ENCODE assay signal across 17 cellular contexts in genomic region chr20:56360899-56361199, GRCh38. TPM values are rescaled to one million over a fixed set of nuclear protein-coding genes. Genes with fewer than 3 reads are reported as not detected.
DNase-seq lines count a peak whose midpoint lies in the region; ATAC-seq and TF ChIP-seq lines count a peak whose summit lies in the region.
"Had no signal": no experiment of that assay in that cellular context is flagged by ENCODE, and none has a peak within 500 bp of the region (broad histone marks: within the 10 kb centered on the region; RNA-seq: fewer than 3 reads in every experiment).

No MANE protein-coding gene starts in this region.

- H3K9me3 ChIP-seq in left ventricle myocardium inferior (replicated peaks), result no peaks in the 10 kb centered on the region
- H3K9me3 ChIP-seq in testis, result no peaks in the 10 kb centered on the region
- H3K9me3 ChIP-seq: MG63, vagina had no signal

- intact Hi-C loops in left ventricle myocardium inferior (cut with micrococcal nuclease) (no loop called here), Right ventricle myocardium superior (cut with DNase I) (no loop called here), activated B cell treated with CpG ODN at 0.5 μM for 24 hours (cut with micrococcal nuclease) (no loop called here), testis (cut with DNase I; ENCODE audit: low total_unique reads) (no loop called here)

- H3K27ac ChIP-seq in left ventricle myocardium inferior (replicated peaks) (peak overlapping the region; percentile 94), testis (peak overlapping the region; percentile 24 to 88)
- H3K27ac ChIP-seq: vagina had no signal

- H3K36me3 ChIP-seq in left ventricle myocardium inferior (peaks cover 15% of the 10 kb centered on the region), testis (ENCODE audit: low read depth, missing control alignments) (no peaks in the 10 kb centered on the region)

- H3K4me1 ChIP-seq in left ventricle myocardium inferior (peaks cover 50% of the 10 kb centered on the region), testis (peaks cover 22% of the 10 kb centered on the region)

- no peaks in the 10 kb centered on the region for H3K9me3 Mint-ChIP-seq in activated B cell treated with CpG ODN at 0.5 μM for 24 hours
- H3K9me3 Mint-ChIP-seq: activated CD8-positive, alpha-beta T cell treated with anti-CD3 and anti-CD28 coated beads for 36 hours had no signal

- ATAC-seq in Right ventricle myocardium superior (ENCODE audit: poor library complexity) (no peak), activated B cell treated with CpG ODN at 0.5 μM for 24 hours (ENCODE audit: low read depth) (no peak)
- ATAC-seq: activated CD8-positive, alpha-beta T cell treated with anti-CD3 and anti-CD28 coated beads for 36 hours; GM12878; Panc1 had no signal

- no peaks in the 10 kb centered on the region for H3K27me3 Mint-ChIP-seq in activated B cell treated with CpG ODN at 0.5 μM for 24 hours
- H3K27me3 Mint-ChIP-seq: activated CD8-positive, alpha-beta T cell treated with anti-CD3 and anti-CD28 coated beads for 36 hours had no signal

- 52 to 54% methylated on average over 8 of the region's 8 CpGs for WGBS in testis, 2 donors

- in situ Hi-C loops in GM13977 (cut with MboI; ENCODE audit: low pct_unique_long_range_greater_than_20kb, low sequenced_read_pairs, unreplicated experiment), result no loop called here

- no peak for TF ChIP-seq POLR2A in testis (IDR thresholded peaks at IDR 0.05)

- no peak for DNase-seq in left ventricle myocardium inferior
- DNase-seq in Right ventricle myocardium superior, result no peak
- no peak for DNase-seq in activated B cell treated with CpG ODN at 0.5 μM for 24 hours
- peak; percentile 50 for DNase-seq in islet precursor cell
- no peak for DNase-seq in testis
- DNase-seq in NCI-H1105 treated with DMSO at 0.1 percent for 48 hours (lab: John Stamatoyannopoulos, UW), result no peak
- DNase-seq in SIG-M5 treated with dmso at 0.1 percent for 504 hours (lab: John Stamatoyannopoulos, UW; ENCODE audit: unreplicated experiment), result no peak
- DNase-seq in GM13977 (ENCODE audit: low spot score), result no peak
- DNase-seq: activated CD8-positive, alpha-beta T cell treated with anti-CD3 and anti-CD28 coated beads for 36 hours; activated naive CD4-positive, alpha-beta T cell; caudate nucleus; GOT3; hippocampal formation; MG63 had no signal

- peaks cover 5% of the 10 kb centered on the region for H3K36me3 Mint-ChIP-seq in activated B cell treated with CpG ODN at 0.5 μM for 24 hours (ENCODE audit: low read depth)

- H3K4me3 Mint-ChIP-seq in activated B cell treated with CpG ODN at 0.5 μM for 24 hours, result peak overlapping the region; percentile 72

- TF ChIP-seq CTCF in left ventricle myocardium inferior (IDR thresholded peaks at IDR 0.05; ENCODE audit: borderline replicate concordance), result no peak
- no peak for TF ChIP-seq CTCF in activated B cell treated with CpG ODN at 0.5 μM for 24 hours (IDR thresholded peaks at IDR 0.05)
- no peak for TF ChIP-seq CTCF in testis (IDR thresholded peaks at IDR 0.05)
- TF ChIP-seq CTCF in GM13977 (IDR thresholded peaks at IDR 0.05; ENCODE audit: extremely low read depth, insufficient read depth, missing control alignments), result no peak

- peaks cover 16% of the 10 kb centered on the region for H3K4me1 Mint-ChIP-seq in activated B cell treated with CpG ODN at 0.5 μM for 24 hours

- H3K4me3 ChIP-seq in left ventricle myocardium inferior, result peak overlapping the region; percentile 86
- no peak overlapping the region for H3K4me3 ChIP-seq in testis
- H3K4me3 ChIP-seq: GM12878 had no signal

- H3K27ac Mint-ChIP-seq in activated B cell treated with CpG ODN at 0.5 μM for 24 hours, result no peak overlapping the region
- H3K27ac Mint-ChIP-seq: activated CD8-positive, alpha-beta T cell treated with anti-CD3 and anti-CD28 coated beads for 36 hours had no signal

- CTCF ChIA-PET in activated B cell treated with CpG ODN at 0.5 μM for 24 hours (lab: Charles Lee), result no interaction called here

- POLR2A ChIA-PET in activated B cell treated with CpG ODN at 0.5 μM for 24 hours (lab: Charles Lee), result no interaction called here

- no peaks in the 10 kb centered on the region for H3K27me3 ChIP-seq in left ventricle myocardium inferior (ENCODE audit: low read depth)
- no peaks in the 10 kb centered on the region for H3K27me3 ChIP-seq in testis
- H3K27me3 ChIP-seq: MG63, vagina had no signal

RNA-seq across cellular contexts. Expression of gene FAM210B, which starts 2.1 kb away (rescaled TPM):
- total RNA-seq in left ventricle myocardium inferior, result 52.7 TPM
- total RNA-seq in Right ventricle myocardium superior, result 61.3 TPM
- total RNA-seq in activated B cell treated with CpG ODN at 0.5 μM for 24 hours, result 5.2 and 5.3 TPM in 2 replicates
- 10 to 100 TPM; 26.7 to 33.9 TPM for total RNA-seq in testis
- 29.5 TPM for polyA plus RNA-seq in testis (ENCODE audit: insufficient read depth, low read depth, low replicate concordance)

RNA-seq across cellular contexts. Expression of gene AURKA, which starts 31.2 kb away (rescaled TPM):
- total RNA-seq in left ventricle myocardium inferior (7.8 TPM), Right ventricle myocardium superior (6.0 TPM), activated B cell treated with CpG ODN at 0.5 μM for 24 hours (3.8 and 4.7 TPM in 2 replicates), testis (10 to 100 TPM; 27.2 to 35.4 TPM)
- 87.6 TPM for polyA plus RNA-seq in testis (ENCODE audit: insufficient read depth, low read depth, low replicate concordance)

RNA-seq across cellular contexts. Expression of gene CSTF1, which starts 31.6 kb away (rescaled TPM):
- total RNA-seq in left ventricle myocardium inferior (16.9 TPM), Right ventricle myocardium superior (16.8 TPM), activated B cell treated with CpG ODN at 0.5 μM for 24 hours (31.4 and 36.2 TPM in 2 replicates), testis (10 to 100 TPM; 41.8 to 53.3 TPM)
- polyA plus RNA-seq in testis (ENCODE audit: insufficient read depth, low read depth, low replicate concordance), result 80.6 TPM

RNA-seq across cellular contexts. Expression of gene CASS4, which starts 51.2 kb away (rescaled TPM):
- 0.47 TPM for total RNA-seq in left ventricle myocardium inferior
- total RNA-seq in Right ventricle myocardium superior, result 0.40 TPM
- 0.29 and 0.51 TPM in 2 replicates for total RNA-seq in activated B cell treated with CpG ODN at 0.5 μM for 24 hours
- 1 to 10 TPM in 1 of 2 donors, under 1 TPM in 1; 0.79 to 1.8 TPM for total RNA-seq in testis
- 0.92 TPM for polyA plus RNA-seq in testis (ENCODE audit: insufficient read depth, low read depth, low replicate concordance)
